8 cellular contexts compared by ENCODE assay signal in genomic region chr19:1267441-1268391, GRCh38. TPM values are rescaled to one million over a fixed set of nuclear protein-coding genes. Genes with fewer than 3 reads are reported as not detected.
DNase-seq lines count a peak whose midpoint lies in the region; ATAC-seq and TF ChIP-seq lines count a peak whose summit lies in the region.
"Had no signal": no experiment of that assay in that cellular context is flagged by ENCODE, and none has a peak within 500 bp of the region (broad histone marks: within the 10 kb centered on the region; RNA-seq: fewer than 3 reads in every experiment).

No MANE protein-coding gene starts in this region.

- POLR2A ChIA-PET in HEK293T (lab: Yijun Ruan, JAX): interaction anchor here (1.0 to 6.9 kb wide), 5 partner anchors 12 to 87 kb away, joined by 4 to 375 read pairs (median 8); partner anchors contain the start of genes ATP5F1D and CBARP

- H3K9me3 ChIP-seq in WERI-Rb-1 (ENCODE audit: severe bottlenecking) (no peaks in the 10 kb centered on the region), skeletal muscle tissue (ENCODE audit: control insufficient read depth in 3 of 3, low read length in 3 of 3) (no peaks in the 10 kb centered on the region)

- TF ChIP-seq CTCF in WERI-Rb-1 (IDR thresholded peaks at IDR 0.05; ENCODE audit: low read depth, low read length): no peak
- no peak for TF ChIP-seq CTCF in fibroblast of villous mesenchyme (IDR thresholded peaks at IDR 0.05; ENCODE audit: insufficient read depth, low read depth, low read length)

- H3K4me3 ChIP-seq in WERI-Rb-1 (ENCODE audit: low read depth, low read length) (peak overlapping the region; percentile 54), fibroblast of villous mesenchyme (ENCODE audit: low read depth, low read length) (peak overlapping the region; percentile 25), skeletal muscle tissue (ENCODE audit: low read length in 3 of 3) (peak overlapping the region in 2 of 3 donors; percentile 51 to 58)

- H3K4me1 ChIP-seq in skeletal muscle tissue (ENCODE audit: control insufficient read depth in 3 of 3, insufficient read depth in 3 of 3, low read length in 3 of 3): peaks cover 56 to 76% (median 64%) of the 10 kb centered on the region in 3 donors

- H3K27ac ChIP-seq in WERI-Rb-1: peak overlapping the region; percentile 70
- H3K27ac ChIP-seq in skeletal muscle tissue (ENCODE audit: low read depth, low read length): peak overlapping the region; percentile 91

- H3K36me3 ChIP-seq in WERI-Rb-1: peaks cover 31% of the 10 kb centered on the region
- peaks cover 18 to 22% (median 21%) of the 10 kb centered on the region in 3 donors for H3K36me3 ChIP-seq in skeletal muscle tissue (ENCODE audit: control insufficient read depth in 3 of 3, insufficient read depth in 3 of 3, low read length in 3 of 3)

- DNase-seq in HEK293T (ENCODE audit: extremely low spot score): no peak
- peak; percentile 47 for DNase-seq in WERI-Rb-1
- DNase-seq in fibroblast of villous mesenchyme (ENCODE audit: low read depth): no peak
- no peak for DNase-seq in kidney tubule cell (ENCODE audit: low spot score)
- DNase-seq in NCI-H1048 (lab: John Stamatoyannopoulos, UW): no peak

- CTCF ChIA-PET in HEK293T (lab: Yijun Ruan, JAX): interaction anchor here (7.3 kb wide), 1 partner anchor 23 kb away, joined by 149 read pairs; no protein-coding TSS in a partner anchor

- H3K9ac ChIP-seq in skeletal muscle tissue (ENCODE audit: low read depth in 1 of 3, low read length in 3 of 3): peak overlapping the region in 2 of 3 donors; percentile 78 to 84

- no peaks in the 10 kb centered on the region for H3K27me3 ChIP-seq in WERI-Rb-1 (ENCODE audit: insufficient read depth, low read depth, severe bottlenecking)
- H3K27me3 ChIP-seq in skeletal muscle tissue (ENCODE audit: control insufficient read depth in 3 of 3, insufficient read depth in 3 of 3, low read length in 3 of 3): no peaks in the 10 kb centered on the region

- no peak for ATAC-seq in GM21447 (IDR thresholded peaks at IDR 0.05; ENCODE audit: unreplicated experiment)

TF ChIP-seq in HEK293T, 16 proteins besides CTCF, POLR2A, EP300 and RAD21:
- TF ChIP-seq FOXM1 (IDR thresholded peaks at IDR 0.05; ENCODE audit: borderline replicate concordance) (0 out of 2 replicates have a peak, but pooled peaks have one; percentile 50), SP1 (IDR thresholded peaks at IDR 0.05) (no peak), FOXK2 (IDR thresholded peaks at IDR 0.05) (no peak)

RNA-seq across cellular contexts. Expression of gene CIRBP, which starts 1.4 kb away (rescaled TPM):
- 85.5 and 140 TPM in 2 replicates for total RNA-seq in fibroblast of villous mesenchyme
- total RNA-seq in skeletal muscle tissue: 413 TPM

RNA-seq across cellular contexts. Expression of gene FAM174C, which starts 7.6 kb away (rescaled TPM):
- total RNA-seq in fibroblast of villous mesenchyme (17.3 and 21.9 TPM in 2 replicates), skeletal muscle tissue (9.4 TPM)

RNA-seq across cellular contexts. Expression of gene EFNA2, which starts 18.0 kb away (rescaled TPM):
- total RNA-seq in fibroblast of villous mesenchyme (not detected in 2 replicates), skeletal muscle tissue (1.0 TPM)
- total RNA-seq: T-helper 2 cell treated with Interferon-gamma antibody and Interleukin-4, amounts not matched to agents 100 ng/mL and 5 ng/mL, for 36 hours had no signal

RNA-seq across cellular contexts. Expression of gene MIDN, which starts 19.3 kb away (rescaled TPM):
- total RNA-seq in fibroblast of villous mesenchyme (14.2 and 15.5 TPM in 2 replicates), skeletal muscle tissue (5.2 TPM)

RNA-seq across cellular contexts. Expression of gene ATP5F1D, which starts 26.2 kb away (rescaled TPM):
- total RNA-seq in fibroblast of villous mesenchyme (12.1 and 15.1 TPM in 2 replicates), skeletal muscle tissue (24.5 TPM)
